In genomic region chr10:79475877-79476276, GRCh38 we compare ENCODE assay signal across 16 cellular contexts. TPM values are rescaled to one million over a fixed set of nuclear protein-coding genes. Genes with fewer than 3 reads are reported as not detected.
DNase-seq lines count a peak whose midpoint lies in the region; TF ChIP-seq lines count a peak whose summit lies in the region.
"Had no signal": no experiment of that assay in that cellular context is flagged by ENCODE, and none has a peak within 500 bp of the region (broad histone marks: within the 10 kb centered on the region; RNA-seq: fewer than 3 reads in every experiment).

No MANE protein-coding gene starts in this region.

- no peak overlapping the region for H3K27ac Mint-ChIP-seq in MCF 10A (ENCODE audit: low read depth, unreplicated experiment)
- peak overlapping the region; percentile 58 for H3K27ac Mint-ChIP-seq in nephron progenitor cell
- H3K27ac Mint-ChIP-seq: B cell; CD8-positive, alpha-beta T cell; HFFc6 had no signal

- POLR2A ChIA-PET in MCF 10A (lab: Yijun Ruan, JAX): interaction anchor here (0.5 to 1.9 kb wide), 5 partner anchors 12 to 141 kb away, joined by 3 to 8 read pairs (median 5); no protein-coding TSS in a partner anchor

- H3K9me3 ChIP-seq in breast epithelium: no peaks in the 10 kb centered on the region
- H3K9me3 ChIP-seq in mammary epithelial cell (replicated peaks; ENCODE audit: insufficient read depth, low read length): no peaks in the 10 kb centered on the region

- H3K36me3 ChIP-seq in breast epithelium (no peaks in the 10 kb centered on the region), mammary epithelial cell (ENCODE audit: insufficient read depth, low read length) (no peaks in the 10 kb centered on the region)
- H3K36me3 ChIP-seq: BLaER1 treated with 17β-estradiol and CSF1 and Interleukin-3, amounts not matched to agents 10 nM and 100 nM had no signal

- H3K27me3 Mint-ChIP-seq in MCF 10A (ENCODE audit: insufficient read depth, unreplicated experiment) (peaks cover 35% of the 10 kb centered on the region), nephron progenitor cell (ENCODE audit: low read depth, poor library complexity) (peaks cover 36% of the 10 kb centered on the region)

- in situ Hi-C loops in mammary epithelial cell (cut with MboI; ENCODE audit: low sequenced_read_pairs in 2 of 2): no loop called here

- 82% methylated on average over 3 of the region's 3 CpGs for WGBS in mammary epithelial cell (ENCODE audit: low coverage, missing lambda C conversion rate)

- dilution Hi-C loops in mammary epithelial cell (cut with HindIII; ENCODE audit: low sequenced_read_pairs): no loop called here

- H3K4me3 ChIP-seq in breast epithelium (no peak overlapping the region), mammary epithelial cell (replicated peaks in 1 of 3; ENCODE audit: insufficient read depth in 1 of 3, low read depth in 2 of 3, low read length in 3 of 3) (no peak overlapping the region)
- H3K4me3 ChIP-seq: BLaER1 treated with 17β-estradiol and CSF1 and Interleukin-3, amounts not matched to agents 10 nM and 100 nM had no signal

- no peak for TF ChIP-seq POLR2A in breast epithelium (IDR thresholded peaks at IDR 0.05)

- CTCF ChIA-PET in MCF 10A (lab: Yijun Ruan, JAX): interaction anchor here (0.6 to 1.9 kb wide), 3 partner anchors 8 to 102 kb away, joined by 3 to 11 read pairs (median 9); no protein-coding TSS in a partner anchor
- CTCF ChIA-PET in mammary epithelial cell (lab: Charles Lee; ENCODE audit: low non-redundant PET): no interaction called here

- no peak overlapping the region for H2AFZ ChIP-seq in mammary epithelial cell (ENCODE audit: low read depth, low read length)

- H3K4me2 ChIP-seq in mammary epithelial cell (ENCODE audit: insufficient read depth, low read depth, low read length): no peak overlapping the region

- H3K36me3 Mint-ChIP-seq in MCF 10A (ENCODE audit: insufficient read depth, unreplicated experiment) (no peaks in the 10 kb centered on the region), nephron progenitor cell (ENCODE audit: low read depth) (no peaks in the 10 kb centered on the region)
- H3K36me3 Mint-ChIP-seq: CD8-positive, alpha-beta T cell had no signal

- H3K4me1 Mint-ChIP-seq in MCF 10A (ENCODE audit: insufficient read depth, unreplicated experiment) (no peaks in the 10 kb centered on the region), nephron progenitor cell (peaks cover 8% of the 10 kb centered on the region)
- H3K4me1 Mint-ChIP-seq: B cell had no signal

- no peaks in the 10 kb centered on the region for H3K27me3 ChIP-seq in breast epithelium
- no peaks in the 10 kb centered on the region for H3K27me3 ChIP-seq in mammary epithelial cell (ENCODE audit: insufficient read depth, low read length)
- H3K27me3 ChIP-seq: BLaER1 treated with 17β-estradiol and CSF1 and Interleukin-3, amounts not matched to agents 10 nM and 100 nM had no signal

- no peak overlapping the region for H3K9ac ChIP-seq in mammary epithelial cell (ENCODE audit: insufficient read depth, low read length)
- H3K9ac ChIP-seq: BLaER1 treated with 17β-estradiol and CSF1 and Interleukin-3, amounts not matched to agents 10 nM and 100 nM had no signal

- no peaks in the 10 kb centered on the region for H3K4me1 ChIP-seq in breast epithelium
- no peaks in the 10 kb centered on the region for H3K4me1 ChIP-seq in mammary epithelial cell (ENCODE audit: insufficient read depth, low read length)

- H3K9me3 Mint-ChIP-seq in MCF 10A (ENCODE audit: unreplicated experiment) (no peaks in the 10 kb centered on the region), nephron progenitor cell (peaks cover 6% of the 10 kb centered on the region)
- H3K9me3 Mint-ChIP-seq: HFFc6 had no signal

- no peaks in the 10 kb centered on the region for H3K79me2 ChIP-seq in mammary epithelial cell (ENCODE audit: insufficient read depth, low read length)

- H3K27ac ChIP-seq in breast epithelium (no peak overlapping the region), mammary epithelial cell (ENCODE audit: insufficient read depth, low read depth, low read length) (no peak overlapping the region)
- H3K27ac ChIP-seq: HL-60 had no signal

- intact Hi-C loops in MCF 10A (cut with micrococcal nuclease) (no loop called here), breast epithelium (cut with DNase I; ENCODE audit: low total_unique reads) (no loop called here), mammary epithelial cell (cut with micrococcal nuclease) (no loop called here)

- DNase-seq in MCF 10A (ENCODE audit: unreplicated experiment) (peak; percentile 20), breast epithelium (ENCODE audit: low spot score in 2 of 2) (no peak), mammary epithelial cell (peak; percentile 15), nephron progenitor cell (no peak), globus pallidus (ENCODE audit: low spot score) (no peak)
- no peak for DNase-seq in central memory CD4-positive, alpha-beta T cell
- DNase-seq: Calu3; CD8-positive, alpha-beta T cell; DMS79 treated with DMSO at 0.1 percent for 48 hours; GF-D8; GOT3; H7; HFFc6 had no signal

- no peaks in the 10 kb centered on the region for H4K20me1 ChIP-seq in mammary epithelial cell (ENCODE audit: insufficient read depth, low read length)
- H4K20me1 ChIP-seq: BLaER1 treated with 17β-estradiol and CSF1 and Interleukin-3, amounts not matched to agents 10 nM and 100 nM had no signal

- no peak overlapping the region for H3K4me3 Mint-ChIP-seq in MCF 10A (ENCODE audit: unreplicated experiment)
- H3K4me3 Mint-ChIP-seq in nephron progenitor cell: no peak overlapping the region
- H3K4me3 Mint-ChIP-seq: B cell; CD8-positive, alpha-beta T cell; HFFc6 had no signal

- TF ChIP-seq CTCF in MCF 10A (IDR thresholded peaks at IDR 0.05; ENCODE audit: unreplicated experiment) (no peak), breast epithelium (IDR thresholded peaks at IDR 0.05) (no peak), mammary epithelial cell (conservative IDR thresholded peaks at IDR 0.05 in 1 of 2, IDR thresholded peaks at IDR 0.05 in 1 of 2; ENCODE audit: extremely low read depth in 1 of 2, insufficient read depth in 1 of 2, low read depth in 1 of 2, low read length in 2 of 2) (no peak), nephron progenitor cell (IDR thresholded peaks at IDR 0.05) (no peak)

- BruUV-seq in MCF 10A (replicated peaks; lab: Mats Ljungman, UMichigan) (no TSS peak), mammary epithelial cell (replicated peaks; lab: Mats Ljungman, UMichigan) (no TSS peak)

RNA-seq across cellular contexts. Expression of gene ZCCHC24, which starts 30.5 kb away (rescaled TPM):
- total RNA-seq in MCF 10A (2022) (2.8 and 3.1 TPM in 2 replicates), breast epithelium (10 to 100 TPM; 18.7 to 50.8 (median 48.8) TPM), mammary epithelial cell (1 to 10 TPM; 3.1 to 7.3 TPM)
- 1.6 TPM for polyA plus RNA-seq in mammary epithelial cell
- 1.2 TPM for polyA minus RNA-seq in mammary epithelial cell

RNA-seq across cellular contexts. Expression of gene EIF5AL1, which starts 36.5 kb away (rescaled TPM):
- total RNA-seq in MCF 10A (2022) (0.42 and 0.54 TPM in 2 replicates), breast epithelium (under 1 TPM; under 0.01 to 0.16 (median 0.15) TPM), mammary epithelial cell (1 to 10 TPM in 1 of 2 donors, under 1 TPM in 1; 0.67 to 1.3 TPM)
- 4.1 TPM for polyA plus RNA-seq in mammary epithelial cell
- polyA minus RNA-seq in mammary epithelial cell: 3.0 TPM

Comparison
In these comparisons a context has a peak if more than half of its experiments do, and no peak if none do; other contexts are left out.
1. DNase-seq: peak in MCF 10A (single experiment) and mammary epithelial cell (single experiment); none in breast epithelium (0 of 2), nephron progenitor cell (single experiment), central memory CD4-positive, alpha-beta T cell (single experiment) and globus pallidus (single experiment).